Comparison of ENCODE assay signal across 17 cellular contexts in the genomic region with DNA sequence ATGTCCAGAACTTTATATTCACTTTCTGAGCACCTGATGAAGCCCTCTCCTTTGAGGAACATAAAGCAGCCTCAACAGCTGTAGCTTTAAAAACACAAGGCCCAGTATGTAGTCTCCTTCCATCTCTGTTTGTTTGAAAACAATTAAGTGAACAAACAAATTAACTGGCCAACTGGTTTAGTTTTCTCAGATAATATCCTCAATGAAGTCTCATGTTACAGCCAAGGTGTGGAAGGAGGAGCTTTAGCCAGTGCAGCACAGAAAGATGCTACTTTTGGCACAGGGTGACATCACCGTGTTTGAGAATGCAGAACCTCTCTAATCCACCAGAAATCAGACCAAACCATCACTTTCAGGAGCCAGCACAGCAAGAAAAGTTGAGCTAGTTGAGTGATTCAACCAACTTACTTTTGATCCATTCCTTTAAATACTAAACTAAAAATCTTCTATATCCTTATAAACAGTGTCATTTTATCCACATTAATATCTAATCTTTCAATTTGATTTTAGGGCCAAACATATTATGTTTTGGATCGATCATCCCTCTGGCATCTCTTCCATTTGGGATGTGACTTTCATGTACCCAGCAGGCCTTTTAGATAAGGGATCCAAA.
"Had no signal": no experiment of that assay in that cellular context is flagged by ENCODE, and none has a peak within 500 bp of the region (broad histone marks: within the 10 kb centered on the region; RNA-seq: fewer than 3 reads in every experiment).

No MANE protein-coding gene starts in this region.

- H3K36me3 ChIP-seq: brain microvascular endothelial cell, gastrocnemius medialis, right lobe of liver, tibial nerve, vagina had no signal

- H3K9me3 ChIP-seq: gastrocnemius medialis, right lobe of liver, tibial nerve, vagina had no signal

- H3K27me3 ChIP-seq: brain microvascular endothelial cell, gastrocnemius medialis, right lobe of liver, tibial nerve, vagina had no signal

- H3K4me1 ChIP-seq: gastrocnemius medialis, right lobe of liver, vagina had no signal

- H3K4me3 ChIP-seq: gastrocnemius medialis, right lobe of liver, tibial nerve, vagina had no signal

- H3K27ac ChIP-seq: brain microvascular endothelial cell, epithelial cell of prostate, gastrocnemius medialis, right lobe of liver, vagina had no signal

- DNase-seq: activated CD4-positive, alpha-beta T cell treated with anti-CD3 and anti-CD28 coated beads for 48 hours; activated naive CD4-positive, alpha-beta T cell treated with anti-CD3 and anti-CD28 coated beads, Interleukin-2, amount 50 U/mL, for 16 hours; brain microvascular endothelial cell; effector memory CD8-positive, alpha-beta T cell; gastrocnemius medialis; kidney; left ventricle myocardium superior; mesenchymal stem cell; occipital lobe; right lobe of liver had no signal

- ATAC-seq: activated T-helper 17 cell treated with anti-CD3 and anti-CD28 coated beads, Interleukin-2, amount 50 U/mL, for 72 hours; effector memory CD8-positive, alpha-beta T cell; gastrocnemius medialis; left ventricle myocardium superior; natural killer cell treated with Interleukin-12 subunit alpha and Interleukin-12 subunit beta and Interleukin-15 and Interleukin-18, amount 100 ng/mL, for 72 hours; right lobe of liver; stimulated activated effector memory CD8-positive, alpha-beta T cell treated with anti-CD3 and anti-CD28 coated beads, Interleukin-12 subunit alpha, Interleukin-12 subunit beta, amount 100 ng/mL, for 72 hours; WTC11 had no signal
